In genomic region chrX:482702-483203, GRCh38 we compare ENCODE assay signal across 18 cellular contexts.
"Had no signal": no experiment of that assay in that cellular context is flagged by ENCODE, and none has a peak within 500 bp of the region (broad histone marks: within the 10 kb centered on the region; RNA-seq: fewer than 3 reads in every experiment).

No MANE protein-coding gene starts in this region.

- ATAC-seq: gastroesophageal sphincter; left lobe of liver; mucosa of descending colon; naive thymus-derived CD8-positive, alpha-beta T cell had no signal

- DNase-seq: dermis blood vessel endothelial cell; esophagus squamous epithelium; foreskin fibroblast; glutamatergic neuron; islet precursor cell; mucosa of descending colon; nucleus accumbens; ovary; small intestine; stimulated activated CD4-positive, alpha-beta T cell treated with anti-CD3 and anti-CD28 coated beads, Interleukin-2, amount 100 ng/mL, for 48 hours; stimulated activated naive CD4-positive, alpha-beta T cell treated with Interleukin-2 at 50 U/mL for 16 hours; thyroid gland; uterus had no signal

- H3K27me3 ChIP-seq: esophagus squamous epithelium, ovary, right atrium auricular region, suprapubic skin, thyroid gland, uterus had no signal

- H3K9me3 ChIP-seq: mucosa of descending colon, ovary, suprapubic skin, thyroid gland had no signal

- H3K36me3 ChIP-seq: esophagus squamous epithelium, gastroesophageal sphincter, ovary, right atrium auricular region, suprapubic skin, thyroid gland, uterus had no signal

- H3K27ac ChIP-seq: esophagus squamous epithelium, gastroesophageal sphincter, ovary, right atrium auricular region, suprapubic skin, thyroid gland, uterus had no signal

- H3K4me1 ChIP-seq: gastroesophageal sphincter, right atrium auricular region, suprapubic skin, thyroid gland, uterus had no signal

- H3K4me3 ChIP-seq: gastroesophageal sphincter, mucosa of descending colon, ovary, right atrium auricular region, suprapubic skin, thyroid gland, uterus had no signal
